In the genomic region with DNA sequence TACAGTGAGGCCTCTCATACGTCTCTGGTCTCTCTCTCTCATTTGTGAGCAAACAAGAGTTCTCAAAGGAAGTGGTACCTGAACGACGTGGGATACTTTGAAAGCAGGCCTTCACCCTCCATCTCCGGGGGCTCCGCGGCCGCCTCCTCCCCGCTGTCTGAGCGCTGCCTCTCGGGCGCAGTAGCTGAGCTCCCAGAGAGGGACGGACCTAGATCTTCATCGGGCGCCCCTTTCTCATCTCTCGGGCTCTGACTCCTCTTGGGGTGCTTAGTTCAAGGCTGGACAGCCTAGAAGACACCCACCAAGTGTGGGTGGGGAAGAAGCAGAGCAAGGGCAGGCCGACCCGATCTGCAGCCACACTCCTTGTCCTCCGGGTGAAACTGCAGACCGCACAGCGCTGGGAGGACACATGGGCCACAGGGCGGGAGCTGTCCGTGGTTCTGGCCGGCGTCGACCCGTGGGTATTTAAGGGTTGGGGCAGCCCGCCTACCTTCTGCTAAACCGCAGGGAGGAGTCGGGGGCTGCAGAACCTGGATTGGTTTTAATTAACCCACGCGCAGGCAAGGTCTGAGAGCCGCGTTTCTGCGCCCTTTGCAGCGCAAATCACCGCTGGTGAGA, we compare ENCODE assay signal across 12 cellular contexts.
A peak's percentile ranks its signal among the peaks of the same experiment; 100 is the strongest.
DNase-seq lines count a peak whose midpoint lies in the region; ATAC-seq and TF ChIP-seq lines count a peak whose summit lies in the region.
"Had no signal": no experiment of that assay in that cellular context is flagged by ENCODE, and none has a peak within 500 bp of the region (broad histone marks: within the 10 kb centered on the region; RNA-seq: fewer than 3 reads in every experiment).

No MANE protein-coding gene starts in this region.

- TF ChIP-seq CTCF in activated CD8-positive, alpha-beta T cell treated with anti-CD3 and anti-CD28 coated beads for 36 hours (IDR thresholded peaks at IDR 0.05): no peak
- TF ChIP-seq CTCF in hepatocyte (IDR thresholded peaks at IDR 0.05; ENCODE audit: poor library complexity): no peak

- H3K4me3 ChIP-seq in hepatocyte: no peak overlapping the region

- no peaks in the 10 kb centered on the region for H3K9me3 ChIP-seq in hepatocyte (ENCODE audit: low read depth)

- no peaks in the 10 kb centered on the region for H3K4me1 ChIP-seq in hepatocyte (ENCODE audit: insufficient read depth)

- DNase-seq in HEK293T (ENCODE audit: extremely low spot score) (peak; percentile 43), hepatocyte (ENCODE audit: low spot score) (peak; percentile 83), sciatic nerve (ENCODE audit: low spot score) (peak; percentile 69)
- peak; percentile 15 for DNase-seq in activated CD8-positive, alpha-beta T cell treated with anti-CD3 and anti-CD28 coated beads for 36 hours
- DNase-seq in activated T-cell treated with anti-CD3 and anti-CD28 coated beads, Interleukin-2, amount 50 U/mL, for 24 hours: no peak
- DNase-seq: left colon, SHP77 treated with DMSO at 0.1 percent for 48 hours had no signal

- H3K36me3 Mint-ChIP-seq in activated CD8-positive, alpha-beta T cell treated with anti-CD3 and anti-CD28 coated beads for 36 hours (ENCODE audit: low read depth): no peaks in the 10 kb centered on the region
- no peaks in the 10 kb centered on the region for H3K36me3 Mint-ChIP-seq in activated T-cell treated with anti-CD3 and anti-CD28 coated beads, Interleukin-2, amount 50 U/mL, for 24 hours (ENCODE audit: low read depth)

- H3K27me3 ChIP-seq in hepatocyte: peaks cover 52% of the 10 kb centered on the region

- H3K9me2 ChIP-seq in hepatocyte (replicated peaks; ENCODE audit: insufficient read depth): no peaks in the 10 kb centered on the region

- H3K4me3 Mint-ChIP-seq in activated CD8-positive, alpha-beta T cell treated with anti-CD3 and anti-CD28 coated beads for 36 hours: no peak overlapping the region
- no peak overlapping the region for H3K4me3 Mint-ChIP-seq in activated T-cell treated with anti-CD3 and anti-CD28 coated beads, Interleukin-2, amount 50 U/mL, for 24 hours
- H3K4me3 Mint-ChIP-seq: activated naive CD4-positive, alpha-beta T cell treated with anti-CD3 and anti-CD28 coated beads, Interleukin-2, amount 50 U/mL, for 24 hours had no signal

- H3K27ac ChIP-seq in hepatocyte: no peak overlapping the region
- H3K27ac ChIP-seq: HL-60 had no signal

- CTCF ChIA-PET in HEK293T (lab: Yijun Ruan, JAX): no interaction called here
- CTCF ChIA-PET in activated CD8-positive, alpha-beta T cell treated with anti-CD3 and anti-CD28 coated beads for 36 hours (lab: Charles Lee): no interaction called here

- no peaks in the 10 kb centered on the region for H3K79me2 ChIP-seq in hepatocyte

- peak overlapping the region; percentile 68 for H3K4me2 ChIP-seq in hepatocyte

- 11% methylated on average over 36 of the region's 36 CpGs for WGBS in hepatocyte (ENCODE audit: low lambda C conversion rate, missing lambda C conversion rate)

- no peak overlapping the region for H3K27ac Mint-ChIP-seq in activated CD8-positive, alpha-beta T cell treated with anti-CD3 and anti-CD28 coated beads for 36 hours
- H3K27ac Mint-ChIP-seq in activated T-cell treated with anti-CD3 and anti-CD28 coated beads, Interleukin-2, amount 50 U/mL, for 24 hours: no peak overlapping the region
- H3K27ac Mint-ChIP-seq: activated naive CD4-positive, alpha-beta T cell treated with anti-CD3 and anti-CD28 coated beads, Interleukin-2, amount 50 U/mL, for 24 hours had no signal

- no peaks in the 10 kb centered on the region for H3K4me1 Mint-ChIP-seq in activated CD8-positive, alpha-beta T cell treated with anti-CD3 and anti-CD28 coated beads for 36 hours (ENCODE audit: low read depth)
- no peaks in the 10 kb centered on the region for H3K4me1 Mint-ChIP-seq in activated T-cell treated with anti-CD3 and anti-CD28 coated beads, Interleukin-2, amount 50 U/mL, for 24 hours (ENCODE audit: low read depth)
- H3K4me1 Mint-ChIP-seq: activated naive CD4-positive, alpha-beta T cell treated with anti-CD3 and anti-CD28 coated beads, Interleukin-2, amount 50 U/mL, for 24 hours had no signal

- intact Hi-C loops in activated CD8-positive, alpha-beta T cell treated with anti-CD3 and anti-CD28 coated beads for 36 hours (cut with micrococcal nuclease): no loop called here
- intact Hi-C loops in sciatic nerve (cut with DNase I): no loop called here

- no peaks in the 10 kb centered on the region for H3K36me3 ChIP-seq in hepatocyte (replicated peaks; ENCODE audit: insufficient read depth, low read depth)

- H3K27me3 Mint-ChIP-seq in activated CD8-positive, alpha-beta T cell treated with anti-CD3 and anti-CD28 coated beads for 36 hours: peaks cover 20% of the 10 kb centered on the region
- peaks cover 32% of the 10 kb centered on the region for H3K27me3 Mint-ChIP-seq in activated T-cell treated with anti-CD3 and anti-CD28 coated beads, Interleukin-2, amount 50 U/mL, for 24 hours

- POLR2A ChIA-PET in HEK293T (lab: Yijun Ruan, JAX): no interaction called here
- POLR2A ChIA-PET in activated CD8-positive, alpha-beta T cell treated with anti-CD3 and anti-CD28 coated beads for 36 hours (lab: Charles Lee): no interaction called here

- no peaks in the 10 kb centered on the region for H4K20me1 ChIP-seq in hepatocyte (ENCODE audit: insufficient read depth, poor library complexity, severe bottlenecking)

- no peak for ATAC-seq in activated CD8-positive, alpha-beta T cell treated with anti-CD3 and anti-CD28 coated beads for 36 hours
- peak; percentile 77 for ATAC-seq in sciatic nerve
- no peak for ATAC-seq in GM21717 (IDR thresholded peaks at IDR 0.05; ENCODE audit: unreplicated experiment)
- ATAC-seq in GM21528 (IDR thresholded peaks at IDR 0.05; ENCODE audit: low FRiP score, unreplicated experiment): no peak
- no peak for ATAC-seq in HG03521 (IDR thresholded peaks at IDR 0.05; ENCODE audit: unreplicated experiment)
- ATAC-seq: left colon had no signal

- no peaks in the 10 kb centered on the region for H3K9me3 Mint-ChIP-seq in activated CD8-positive, alpha-beta T cell treated with anti-CD3 and anti-CD28 coated beads for 36 hours
- H3K9me3 Mint-ChIP-seq in activated T-cell treated with anti-CD3 and anti-CD28 coated beads, Interleukin-2, amount 50 U/mL, for 24 hours: no peaks in the 10 kb centered on the region
- H3K9me3 Mint-ChIP-seq: activated naive CD4-positive, alpha-beta T cell treated with anti-CD3 and anti-CD28 coated beads, Interleukin-2, amount 50 U/mL, for 24 hours had no signal

- no peak overlapping the region for H2AFZ ChIP-seq in hepatocyte

TF ChIP-seq in HEK293T, 16 proteins besides CTCF, POLR2A, EP300 and RAD21:
- TF ChIP-seq NFRKB (IDR thresholded peaks at IDR 0.05) (no peak), CTBP1 (IDR thresholded peaks at IDR 0.05; ENCODE audit: borderline replicate concordance) (no peak), HDGF (IDR thresholded peaks at IDR 0.05; ENCODE audit: borderline replicate concordance) (no peak), TARDBP (IDR thresholded peaks at IDR 0.05) (no peak), LEF1 (IDR thresholded peaks at IDR 0.05; ENCODE audit: borderline replicate concordance) (no peak), FOXK2 (IDR thresholded peaks at IDR 0.05) (no peak), PKNOX1 (IDR thresholded peaks at IDR 0.05) (no peak), ELF4 (IDR thresholded peaks at IDR 0.05) (no peak), ARNT (IDR thresholded peaks at IDR 0.05) (no peak), L3MBTL2 (conservative IDR thresholded peaks at IDR 0.05) (no peak), FOXA1 (IDR thresholded peaks at IDR 0.05) (no peak)
